In the genomic region with DNA sequence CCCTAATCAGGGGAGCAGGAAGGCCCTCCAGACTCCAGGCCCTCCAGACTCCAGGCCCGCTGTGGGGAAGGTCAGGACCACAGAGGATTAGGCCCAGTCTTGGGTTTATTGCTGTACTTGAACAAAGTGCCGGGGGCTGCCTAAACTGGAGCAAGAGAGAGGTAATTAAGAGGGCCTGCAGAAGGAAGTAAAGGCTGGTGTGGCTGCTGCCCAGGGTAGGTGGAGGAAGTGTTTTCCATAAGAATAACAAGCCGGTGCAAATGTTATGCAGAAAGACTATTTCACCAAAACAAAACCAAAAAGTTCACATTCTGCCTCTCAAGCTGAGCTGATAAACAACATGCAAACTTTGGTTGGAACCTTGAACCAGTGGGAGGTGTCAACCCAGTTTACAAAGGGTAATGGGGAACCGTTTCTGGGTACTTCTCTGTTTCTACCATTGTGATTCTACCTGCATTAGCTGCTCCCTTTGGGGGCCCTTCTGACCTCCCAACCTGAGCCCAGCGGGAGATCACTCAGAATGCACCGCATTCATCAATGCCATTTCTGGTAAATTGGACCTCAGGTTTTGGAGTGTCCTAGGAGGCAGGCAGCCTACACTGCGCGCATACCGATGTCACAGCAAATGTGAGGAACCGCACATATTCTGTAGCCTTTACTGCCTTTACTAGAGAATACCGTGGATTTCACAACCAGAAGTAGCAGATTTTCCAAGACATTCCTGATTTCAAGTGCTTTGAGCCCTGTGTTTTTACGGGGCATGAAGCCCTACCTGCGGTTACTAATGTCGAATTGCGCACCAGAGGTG, we compare ENCODE assay signal across 8 cellular contexts. TPM values are rescaled to one million over a fixed set of nuclear protein-coding genes. Genes with fewer than 3 reads are reported as not detected.
DNase-seq lines count a peak whose midpoint lies in the region; TF ChIP-seq lines count a peak whose summit lies in the region.

No MANE protein-coding gene starts in this region.

- WGBS in HUES64, result under 1% methylated on average over 14 of the region's 15 CpGs

- H3K4me1 ChIP-seq in BLaER1, result peaks cover 37% of the 10 kb centered on the region
- H3K4me1 ChIP-seq in HUES64 (ENCODE audit: insufficient read depth, low read length), result 0 out of 2 replicates have a peak, but pooled peaks cover 5% of the 10 kb centered on the region

- H3K9me3 Mint-ChIP-seq in nephron progenitor cell, result peaks cover 18% of the 10 kb centered on the region

- no peak overlapping the region for H3K27ac Mint-ChIP-seq in nephron progenitor cell

- no peaks in the 10 kb centered on the region for H3K36me3 ChIP-seq in BLaER1
- no peaks in the 10 kb centered on the region for H3K36me3 ChIP-seq in HUES64 (ENCODE audit: insufficient read depth, low read length)

- peaks cover 25% of the 10 kb centered on the region for H3K4me1 Mint-ChIP-seq in nephron progenitor cell

- no peaks in the 10 kb centered on the region for H3K36me3 Mint-ChIP-seq in nephron progenitor cell (ENCODE audit: low read depth)

- H4K20me1 ChIP-seq in BLaER1, result no peaks in the 10 kb centered on the region

- peaks cover 26% of the 10 kb centered on the region for H3K27me3 Mint-ChIP-seq in nephron progenitor cell (ENCODE audit: low read depth, poor library complexity)

- H3K27me3 ChIP-seq in BLaER1 (0 out of 2 replicates have a peak, but pooled peaks cover 3% of the 10 kb centered on the region), HUES64 (ENCODE audit: insufficient read depth, low read length) (peaks cover 31% of the 10 kb centered on the region), dorsolateral prefrontal cortex (peaks cover 0 to 97% (median 57%) of the 10 kb centered on the region in 45 donors)

- H3K4me3 Mint-ChIP-seq in nephron progenitor cell, result peak overlapping the region; percentile 73

- peak overlapping the region; percentile 85 for H3K4me2 ChIP-seq in BLaER1

- H3K27ac ChIP-seq in BLaER1, result peak overlapping the region; percentile 78
- peak overlapping the region; percentile 99 for H3K27ac ChIP-seq in HUES64 (ENCODE audit: low read depth, low read length)
- peak overlapping the region in 57 of 59 donors; percentile 35 to 90 (median 85) for H3K27ac ChIP-seq in dorsolateral prefrontal cortex

- TF ChIP-seq CTCF in dorsolateral prefrontal cortex (IDR thresholded peaks at IDR 0.05 in 54 of 56, conservative IDR thresholded peaks at IDR 0.05 in 2 of 56; ENCODE audit: low read depth in 1 of 56, partially characterized antibody in 56 of 56) (no peak), nephron progenitor cell (IDR thresholded peaks at IDR 0.05) (no peak)

- H3K9me3 ChIP-seq in BLaER1 (peaks cover 57% of the 10 kb centered on the region), HUES64 (ENCODE audit: insufficient read depth, low read depth, low read length) (no peaks in the 10 kb centered on the region)

- H3K4me3 ChIP-seq in BLaER1 (peak overlapping the region; percentile 66), HUES64 (ENCODE audit: low read length) (peak overlapping the region; percentile 63), dorsolateral prefrontal cortex (peak overlapping the region in 58 of 59 donors; percentile 31 to 67 (median 53))

- DNase-seq in dorsolateral prefrontal cortex, result no peak
- DNase-seq in nephron progenitor cell, result no peak
- no peak for DNase-seq in head of caudate nucleus
- DNase-seq in cerebellar nuclear complex (lab: John Stamatoyannopoulos, UW), result no peak
- no peak for DNase-seq in kidney tubule cell (ENCODE audit: low spot score)
- DNase-seq in DMS153 treated with DMSO at 0.1 percent for 48 hours (lab: John Stamatoyannopoulos, UW; ENCODE audit: unreplicated experiment), result no peak

- intact Hi-C loops in dorsolateral prefrontal cortex (cut with DNase I), result loop anchor here (2.0 to 10.0 kb wide), 4 partner anchors 107 to 333 kb away; no protein-coding TSS in a partner anchor
- intact Hi-C loops in head of caudate nucleus (cut with DNase I), result loop anchor here (10.0 kb wide), 2 partner anchors 143 to 343 kb away; no protein-coding TSS in a partner anchor

- peak overlapping the region; percentile 75; the same call in 1 of the 2 replicates for H3K9ac ChIP-seq in BLaER1
- H3K9ac ChIP-seq in HUES64 (ENCODE audit: low read depth, low read length), result peak overlapping the region; percentile 80

RNA-seq across cellular contexts. Expression of a gene that starts 59.7 kb away (rescaled TPM):
- polyA plus RNA-seq in HUES64 (2013, experiment 1 of 2), result 34.7 TPM
- 31.5 TPM for polyA plus RNA-seq in HUES64 (2013, experiment 2 of 2)
- total RNA-seq in dorsolateral prefrontal cortex, result 10 to 100 TPM; 10.5 to 38.3 (median 19.7) TPM
